17 cellular contexts compared by ENCODE assay signal in genomic region chr1:183456826-183457225, GRCh38. TPM values are rescaled to one million over a fixed set of nuclear protein-coding genes. Genes with fewer than 3 reads are reported as not detected.
DNase-seq lines count a peak whose midpoint lies in the region; ATAC-seq, FAIRE-seq and TF ChIP-seq lines count a peak whose summit lies in the region.
"Had no signal": no experiment of that assay in that cellular context is flagged by ENCODE, and none has a peak within 500 bp of the region (broad histone marks: within the 10 kb centered on the region; RNA-seq: fewer than 3 reads in every experiment).

No MANE protein-coding gene starts in this region.

- H4K91ac ChIP-seq in H1 (replicated peaks; ENCODE audit: insufficient read length, low read length) (no peak overlapping the region), trophoblast cell (ENCODE audit: low read depth, low read length) (peak overlapping the region; percentile 14)

- no peak overlapping the region for H4K12ac ChIP-seq in trophoblast cell (ENCODE audit: low read depth, low read length)

- no peak overlapping the region for H3K56ac ChIP-seq in H1 (replicated peaks; ENCODE audit: insufficient read length, low read depth, low read length)

- no peaks in the 10 kb centered on the region for H4K20me1 ChIP-seq in H1 (replicated peaks in 1 of 2; ENCODE audit: control insufficient read depth in 1 of 2, insufficient read depth in 2 of 2, low read length in 2 of 2)
- H4K20me1 ChIP-seq: BLaER1 had no signal

- no peak for ATAC-seq in HG02852 (IDR thresholded peaks at IDR 0.05; ENCODE audit: unreplicated experiment)
- ATAC-seq: GM23338 had no signal

- POLR2A ChIA-PET in H1 (lab: Charles Lee; ENCODE audit: partially characterized antibody), result interaction anchor here (0.7 kb wide), 1 partner anchor 16 kb away, joined by 3 read pairs; no protein-coding TSS in a partner anchor
- POLR2A ChIA-PET in RWPE1 (lab: Yijun Ruan, JAX; ENCODE audit: low non-redundant PET), result interaction anchor here (0.6 to 0.7 kb wide), 2 partner anchors 64 to 196 kb away, joined by 4 to 5 read pairs; no protein-coding TSS in a partner anchor

- H2BK12ac ChIP-seq in H1 (ENCODE audit: low read depth, low read length) (no peak overlapping the region), trophoblast cell (ENCODE audit: low read length) (no peak overlapping the region)

- no peak overlapping the region for H3K18ac ChIP-seq in H1 (ENCODE audit: extremely low read depth, low read length)
- no peak overlapping the region for H3K18ac ChIP-seq in trophoblast cell (ENCODE audit: low read length)

- no peak overlapping the region for H2BK20ac ChIP-seq in H1 (ENCODE audit: low read length)

- H3K4me3 ChIP-seq in H1 (ENCODE audit: extremely low read depth in 1 of 4, insufficient read depth in 2 of 4, low read depth in 3 of 4, low read length in 4 of 4) (no peak overlapping the region), trophoblast cell (ENCODE audit: low read depth, low read length) (no peak overlapping the region)
- H3K4me3 ChIP-seq: BLaER1, GM23338 had no signal

- CTCF ChIA-PET in H1 (lab: Charles Lee; ENCODE audit: partially characterized antibody), result interaction anchor here (0.7 kb wide), 1 partner anchor 40 kb away, joined by 7 read pairs; no protein-coding TSS in a partner anchor
- CTCF ChIA-PET in RWPE1 (lab: Yijun Ruan, JAX), result interaction anchor here (0.6 kb wide), 1 partner anchor 1222 kb away, joined by 3 read pairs; no protein-coding TSS in a partner anchor

- H2BK120ac ChIP-seq in H1 (replicated peaks; ENCODE audit: low read depth, low read length) (no peak overlapping the region), trophoblast cell (ENCODE audit: insufficient read depth, low read length, poor library complexity) (no peak overlapping the region)

- H3K14ac ChIP-seq in H1 (ENCODE audit: insufficient read length), result no peak overlapping the region
- H3K14ac ChIP-seq in trophoblast cell (ENCODE audit: low read length), result no peak overlapping the region

- no peaks in the 10 kb centered on the region for H3K23me2 ChIP-seq in H1 (ENCODE audit: low read depth, low read length)

- TF ChIP-seq CTCF in H1 (IDR thresholded peaks at IDR 0.05; ENCODE audit: control extremely low read depth in 1 of 3, insufficient read depth in 1 of 3, low read depth in 1 of 3, low read length in 3 of 3) (no peak), RWPE1 (conservative IDR thresholded peaks at IDR 0.05; ENCODE audit: low read depth) (no peak)

- H3K79me2 ChIP-seq in H1 (ENCODE audit: control insufficient read depth in 1 of 2, insufficient read depth in 2 of 2, low read length in 2 of 2) (no peaks in the 10 kb centered on the region), trophoblast cell (ENCODE audit: control insufficient read depth, insufficient read depth, low read length, poor library complexity) (peaks cover 2% of the 10 kb centered on the region)

- TF ChIP-seq EP300 in H1 (IDR thresholded peaks at IDR 0.05; ENCODE audit: borderline replicate concordance in 1 of 2, low read depth in 2 of 2, low read length in 2 of 2), result no peak

- no peak overlapping the region for H2BK15ac ChIP-seq in H1 (ENCODE audit: low read length)

- H3K27me3 ChIP-seq in H1 (replicated peaks in 1 of 4; ENCODE audit: control insufficient read depth in 3 of 4, extremely low read depth in 1 of 4, insufficient read depth in 3 of 4, low read length in 3 of 4) (no peaks in the 10 kb centered on the region), trophoblast cell (ENCODE audit: insufficient read depth, low read length) (no peaks in the 10 kb centered on the region)
- H3K27me3 ChIP-seq: BLaER1 had no signal

- peak; percentile 70 for FAIRE-seq in A204.1 (lab: Jason Lieb, UNC)
- FAIRE-seq in RCC 7860 (lab: Jason Lieb, UNC), result peak; percentile 11
- no peak for FAIRE-seq in H1 (lab: Jason Lieb, UNC)
- FAIRE-seq: GM12892, GM18507 had no signal

- H3K36me3 ChIP-seq in H1 (ENCODE audit: control insufficient read depth in 2 of 4, insufficient read depth in 4 of 4, low read length in 3 of 4) (no peaks in the 10 kb centered on the region), trophoblast cell (ENCODE audit: control insufficient read depth in 1 of 2, insufficient read depth in 2 of 2, low read length in 2 of 2) (no peaks in the 10 kb centered on the region)
- H3K36me3 ChIP-seq: BLaER1 had no signal

- no peak overlapping the region for H2AFZ ChIP-seq in H1 (ENCODE audit: low read length)
- H2AFZ ChIP-seq in trophoblast cell (ENCODE audit: insufficient read depth, low read length, poor library complexity), result no peak overlapping the region

- 88% methylated on average over 1 of the region's 1 CpG; no CpG with 5 or more reads in 1 of the 2 experiments for WGBS in H1 (ENCODE audit: extremely low coverage in 1 of 2, insufficient coverage in 1 of 2, insufficient read length in 1 of 2, insufficient replicate concordance in 2 of 2, low coverage in 1 of 2, low lambda C conversion rate in 2 of 2, missing lambda C conversion rate in 1 of 2), 2 experiments
- WGBS in trophoblast cell (ENCODE audit: extremely low coverage, insufficient coverage, insufficient read length), result no CpG with 5 or more reads among the region's 1 CpG

- DNase-seq in RCC 7860 (ENCODE audit: low spot score), result no peak
- DNase-seq in H1 (ENCODE audit: low read depth in 1 of 2, low spot score in 2 of 2), result no peak
- DNase-seq in trophoblast cell, result no peak
- DNase-seq in activated T-cell treated with anti-CD3 and anti-CD28 coated beads, Interleukin-2, amount 50 U/mL, for 1 hour, result no peak
- no peak for DNase-seq in RWPE1 (ENCODE audit: low spot score)
- DNase-seq: CD4-positive, alpha-beta memory T cell; DMS153; DMS79; GDM1; H7 had no signal

- H3K79me1 ChIP-seq in H1 (ENCODE audit: low read depth, low read length) (no peaks in the 10 kb centered on the region), trophoblast cell (ENCODE audit: low read length) (peaks cover 10% of the 10 kb centered on the region)

- no peak overlapping the region for H3K9ac ChIP-seq in H1 (replicated peaks in 1 of 4; ENCODE audit: extremely low read depth in 1 of 4, low read depth in 3 of 4, low read length in 3 of 4)
- no peak overlapping the region for H3K9ac ChIP-seq in trophoblast cell (ENCODE audit: low read length)
- H3K9ac ChIP-seq: BLaER1 had no signal

- H3K4me2 ChIP-seq in H1 (ENCODE audit: insufficient read depth in 1 of 2, low read depth in 2 of 2, low read length in 2 of 2) (no peak overlapping the region), trophoblast cell (ENCODE audit: low read length) (no peak overlapping the region)
- H3K4me2 ChIP-seq: BLaER1, GM23338 had no signal

- H3K4me1 ChIP-seq in H1 (replicated peaks in 1 of 4; ENCODE audit: control insufficient read depth in 3 of 4, insufficient read depth in 4 of 4, low read length in 3 of 4) (peaks cover 0 to 6% (median 3%) of the 10 kb centered on the region in 4 experiments; a peak in 4 of 7 replicates), trophoblast cell (ENCODE audit: control insufficient read depth in 1 of 2, insufficient read depth in 2 of 2, low read length in 2 of 2) (peaks cover 6 to 7% of the 10 kb centered on the region in 2 experiments)
- H3K4me1 ChIP-seq: BLaER1 had no signal

- H3K9me3 ChIP-seq in H1 (ENCODE audit: insufficient read depth in 2 of 2, low read depth in 1 of 2, low read length in 1 of 2) (no peaks in the 10 kb centered on the region), trophoblast cell (ENCODE audit: insufficient read depth, low read depth, low read length) (no peaks in the 10 kb centered on the region)
- H3K9me3 ChIP-seq: BLaER1 had no signal

- no peak overlapping the region for H4K5ac ChIP-seq in H1 (ENCODE audit: insufficient read length, low read depth, low read length)

- no peak for TF ChIP-seq RAD21 in H1 (IDR thresholded peaks at IDR 0.05 in 1 of 2, conservative IDR thresholded peaks at IDR 0.05 in 1 of 2; ENCODE audit: low read depth in 2 of 2, low read length in 2 of 2)

- no peak overlapping the region for H3K27ac ChIP-seq in H1 (ENCODE audit: low read depth, low read length)
- H3K27ac ChIP-seq in trophoblast cell (ENCODE audit: low read depth, low read length), result no peak overlapping the region
- no peak overlapping the region for H3K27ac ChIP-seq in RWPE1
- H3K27ac ChIP-seq: 22Rv1, BLaER1 had no signal

- no peak for TF ChIP-seq POLR2A in H1 (IDR thresholded peaks at IDR 0.05; ENCODE audit: control extremely low read depth in 1 of 2, low read depth in 2 of 2, low read length in 2 of 2)

- H4K8ac ChIP-seq in H1 (ENCODE audit: extremely low read depth, insufficient read depth, low read length) (no peak overlapping the region), trophoblast cell (ENCODE audit: low read depth, low read length) (no peak overlapping the region)

- H3K4ac ChIP-seq in H1 (replicated peaks; ENCODE audit: insufficient read length, low read depth, low read length) (no peak overlapping the region), trophoblast cell (ENCODE audit: low read depth, low read length) (no peak overlapping the region)

- H2AK5ac ChIP-seq in H1 (ENCODE audit: low read depth, low read length), result no peak overlapping the region
- H2AK5ac ChIP-seq in trophoblast cell (ENCODE audit: low read length), result no peak overlapping the region

- no peak overlapping the region for H3K23ac ChIP-seq in H1 (ENCODE audit: insufficient read length)
- no peak overlapping the region for H3K23ac ChIP-seq in trophoblast cell (ENCODE audit: low read length)

- H2BK5ac ChIP-seq in H1 (ENCODE audit: low read depth, low read length), result no peak overlapping the region
- H2BK5ac ChIP-seq in trophoblast cell (ENCODE audit: low read depth, low read length, poor library complexity), result no peak overlapping the region

RNA-seq across cellular contexts. Expression of gene SMG7, which starts 15.5 kb away (rescaled TPM):
- 61.2 and 65.6 TPM in 2 replicates for total RNA-seq in H1 (2021; fragmentation: NEBNext Ultra II Directional; extraction: Animal tissue kit (Norgen Biotek cat#: 25700))
- polyA plus RNA-seq in H1 (2011; rRNA removed), result 29.9 and 39.3 TPM in 2 replicates
- polyA plus RNA-seq in H1 (2011; cell fraction: cytosol; rRNA removed), result 29.6 TPM
- polyA plus RNA-seq in H1 (2011; cell fraction: nucleus; rRNA removed), result 43.7 TPM
- polyA plus RNA-seq in H1 (2012, experiment 1 of 2), result 31.0 to 49.0 TPM (median 37.6 TPM) in 4 replicates
- 7.1 TPM for polyA plus RNA-seq in H1 (2012, experiment 2 of 2)
- polyA plus RNA-seq in H1 (2013, experiment 1 of 2), result 41.0 TPM
- polyA plus RNA-seq in H1 (2013, experiment 2 of 2), result 40.7 TPM
- polyA minus RNA-seq in H1 (2011; rRNA and poly(A)+ RNA removed), result 87.7 and 139 TPM in 2 replicates
- polyA minus RNA-seq in H1 (2011; cell fraction: cytosol; rRNA and poly(A)+ RNA removed), result 33.3 TPM
- 81.4 TPM for polyA minus RNA-seq in H1 (2011; cell fraction: nucleus; rRNA and poly(A)+ RNA removed)
- polyA plus RNA-seq in trophoblast cell (2013), result 104 and 105 TPM in 2 replicates

RNA-seq across cellular contexts. Expression of gene NMNAT2, which starts 38.6 kb away (rescaled TPM):
- 20.9 and 23.8 TPM in 2 replicates for total RNA-seq in H1 (2021; fragmentation: NEBNext Ultra II Directional; extraction: Animal tissue kit (Norgen Biotek cat#: 25700))
- 6.5 and 15.7 TPM in 2 replicates for polyA plus RNA-seq in H1 (2011; rRNA removed)
- 8.1 TPM for polyA plus RNA-seq in H1 (2011; cell fraction: cytosol; rRNA removed)
- polyA plus RNA-seq in H1 (2011; cell fraction: nucleus; rRNA removed), result 16.2 TPM
- 11.2 to 17.4 TPM (median 13.5 TPM) in 4 replicates for polyA plus RNA-seq in H1 (2012, experiment 1 of 2)
- 1.3 TPM for polyA plus RNA-seq in H1 (2012, experiment 2 of 2)
- 12.3 TPM for polyA plus RNA-seq in H1 (2013, experiment 1 of 2)
- 14.0 TPM for polyA plus RNA-seq in H1 (2013, experiment 2 of 2)
- 15.5 and 24.1 TPM in 2 replicates for polyA minus RNA-seq in H1 (2011; rRNA and poly(A)+ RNA removed)
- polyA minus RNA-seq in H1 (2011; cell fraction: cytosol; rRNA and poly(A)+ RNA removed), result 5.6 TPM
- 8.1 TPM for polyA minus RNA-seq in H1 (2011; cell fraction: nucleus; rRNA and poly(A)+ RNA removed)
- 39.8 and 40.2 TPM in 2 replicates for polyA plus RNA-seq in trophoblast cell (2013)
- total RNA-seq: CD4-positive, alpha-beta memory T cell had no signal
- polyA plus RNA-seq: CD4-positive, alpha-beta memory T cell had no signal
